ENCODE assay signal across 9 cellular contexts in the genomic region with DNA sequence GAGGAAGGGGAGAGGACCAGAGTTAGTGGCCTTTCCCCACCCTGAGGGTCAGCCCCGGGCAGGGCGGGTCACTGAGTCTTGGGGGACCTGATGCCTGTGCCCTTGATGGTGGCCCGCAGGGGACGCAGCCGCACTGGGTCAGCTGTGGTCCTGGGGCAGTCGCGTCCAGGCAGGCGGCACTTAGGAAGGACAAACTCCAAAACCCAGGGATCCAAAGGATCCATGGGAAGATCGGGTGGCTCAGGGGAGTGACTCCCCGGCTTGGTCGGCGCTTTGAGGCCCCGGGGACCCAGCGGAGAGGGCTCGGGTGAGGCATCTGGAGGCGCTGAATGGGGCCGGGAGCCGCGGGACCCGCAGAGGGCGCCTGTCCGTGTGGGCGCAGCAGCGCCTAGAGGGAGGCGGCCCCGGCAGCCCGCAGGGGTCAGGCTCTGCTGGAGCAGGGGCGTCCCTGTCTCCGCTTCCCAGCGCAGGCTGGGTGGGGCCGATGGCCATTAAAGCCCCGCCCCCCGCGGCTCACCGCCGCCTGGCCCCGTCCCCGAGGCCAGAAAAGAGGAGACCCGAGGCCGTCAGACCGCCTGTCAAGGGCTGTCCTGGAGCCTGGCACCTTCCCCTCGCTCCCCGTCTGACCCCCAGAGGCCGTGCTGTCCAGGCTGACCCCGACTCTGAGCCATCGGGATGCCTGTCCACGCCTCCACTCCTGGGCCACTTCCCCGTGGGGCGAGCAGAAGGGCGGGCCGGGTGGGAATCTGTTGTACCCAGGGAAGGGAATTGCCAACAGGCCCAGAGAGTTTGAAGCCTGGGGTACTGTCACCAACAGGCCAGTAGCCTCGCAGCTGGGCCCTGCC. TPM values are rescaled to one million over a fixed set of nuclear protein-coding genes. Genes with fewer than 3 reads are reported as not detected.
A peak's percentile ranks its signal among the peaks of the same experiment; 100 is the strongest.
DNase-seq lines count a peak whose midpoint lies in the region; ATAC-seq and TF ChIP-seq lines count a peak whose summit lies in the region.
"Had no signal": no experiment of that assay in that cellular context is flagged by ENCODE, and none has a peak within 500 bp of the region (broad histone marks: within the 10 kb centered on the region; RNA-seq: fewer than 3 reads in every experiment).

No MANE protein-coding gene starts in this region.

- peak in 1 of 4 donors; percentile 17 for TF ChIP-seq EP300 in sigmoid colon (IDR thresholded peaks at IDR 0.05)

- 20% methylated on average over 34 of the region's 52 CpGs for WGBS in hepatocyte (ENCODE audit: low lambda C conversion rate, missing lambda C conversion rate)
- WGBS in sigmoid colon, 2 donors: 6 to 19% methylated on average over 52 of the region's 52 CpGs

- H3K36me3 ChIP-seq in hepatocyte (replicated peaks; ENCODE audit: insufficient read depth, low read depth) (no peaks in the 10 kb centered on the region), sigmoid colon (no peaks in the 10 kb centered on the region)

- TF ChIP-seq CTCF in hepatocyte (IDR thresholded peaks at IDR 0.05; ENCODE audit: poor library complexity): peak; percentile 58
- TF ChIP-seq CTCF in sigmoid colon (IDR thresholded peaks at IDR 0.05): peak in 2 of 4 experiments; percentile 19 to 55

- no peak overlapping the region for H3K4me3 Mint-ChIP-seq in activated CD8-positive, alpha-beta memory T cell treated with anti-CD3 and anti-CD28 coated beads, Interleukin-2, amount 10 ng/mL, durations not matched to agents 7 days and 5 days

- H3K4me2 ChIP-seq in hepatocyte: peak overlapping the region; percentile 84

- H3K27me3 ChIP-seq in hepatocyte (no peaks in the 10 kb centered on the region), sigmoid colon (no peaks in the 10 kb centered on the region)

- H3K9me3 ChIP-seq in hepatocyte (ENCODE audit: low read depth) (no peaks in the 10 kb centered on the region), sigmoid colon (no peaks in the 10 kb centered on the region)

- H3K79me2 ChIP-seq in hepatocyte: no peaks in the 10 kb centered on the region

- H2AFZ ChIP-seq in hepatocyte: peak overlapping the region; percentile 71

- no peaks in the 10 kb centered on the region for H3K36me3 Mint-ChIP-seq in activated CD8-positive, alpha-beta memory T cell treated with anti-CD3 and anti-CD28 coated beads, Interleukin-2, amount 10 ng/mL, durations not matched to agents 7 days and 5 days
- no peaks in the 10 kb centered on the region for H3K36me3 Mint-ChIP-seq in activated naive CD4-positive, alpha-beta T cell treated with anti-CD3 and anti-CD28 coated beads, Interleukin-2, amount 50 U/mL, for 72 hours

- intact Hi-C loops in sigmoid colon (cut with DNase I): loop anchor here (2.0 kb wide), 1 partner anchor 52 kb away; no protein-coding TSS in a partner anchor

- peaks cover 10% of the 10 kb centered on the region for H3K27me3 Mint-ChIP-seq in activated CD8-positive, alpha-beta memory T cell treated with anti-CD3 and anti-CD28 coated beads, Interleukin-2, amount 10 ng/mL, durations not matched to agents 7 days and 5 days

- H3K9me3 Mint-ChIP-seq in activated CD8-positive, alpha-beta memory T cell treated with anti-CD3 and anti-CD28 coated beads, Interleukin-2, amount 10 ng/mL, durations not matched to agents 7 days and 5 days (ENCODE audit: low read depth): no peaks in the 10 kb centered on the region
- H3K9me3 Mint-ChIP-seq in activated naive CD4-positive, alpha-beta T cell treated with anti-CD3 and anti-CD28 coated beads, Interleukin-2, amount 50 U/mL, for 72 hours: no peaks in the 10 kb centered on the region

- H3K4me3 ChIP-seq in hepatocyte: no peak overlapping the region
- peak overlapping the region; percentile 10 to 39 (median 23) for H3K4me3 ChIP-seq in sigmoid colon

- peaks cover 1% of the 10 kb centered on the region for H3K4me1 Mint-ChIP-seq in activated CD8-positive, alpha-beta memory T cell treated with anti-CD3 and anti-CD28 coated beads, Interleukin-2, amount 10 ng/mL, durations not matched to agents 7 days and 5 days

- H3K9me2 ChIP-seq in hepatocyte (replicated peaks; ENCODE audit: insufficient read depth): no peaks in the 10 kb centered on the region

- H4K20me1 ChIP-seq in hepatocyte (ENCODE audit: insufficient read depth, poor library complexity, severe bottlenecking): no peaks in the 10 kb centered on the region

- CTCF ChIA-PET in activated CD8-positive, alpha-beta memory T cell treated with anti-CD3 and anti-CD28 coated beads, Interleukin-2, amount 10 ng/mL, durations not matched to agents 7 days and 5 days (lab: Charles Lee): no interaction called here

- ATAC-seq in activated CD8-positive, alpha-beta memory T cell treated with anti-CD3 and anti-CD28 coated beads, Interleukin-2, amount 10 ng/mL, durations not matched to agents 7 days and 5 days: peak; percentile 85
- peak; percentile 62 to 89 for ATAC-seq in activated naive CD4-positive, alpha-beta T cell treated with anti-CD3 and anti-CD28 coated beads, Interleukin-2, amount 50 U/mL, for 72 hours
- ATAC-seq in HG02759 (IDR thresholded peaks at IDR 0.05; ENCODE audit: unreplicated experiment): no peak
- ATAC-seq in HG02623 (IDR thresholded peaks at IDR 0.05; ENCODE audit: unreplicated experiment): no peak
- ATAC-seq in GM21390 (IDR thresholded peaks at IDR 0.05; ENCODE audit: unreplicated experiment): no peak

- H3K27ac Mint-ChIP-seq in activated CD8-positive, alpha-beta memory T cell treated with anti-CD3 and anti-CD28 coated beads, Interleukin-2, amount 10 ng/mL, durations not matched to agents 7 days and 5 days: no peak overlapping the region
- H3K27ac Mint-ChIP-seq in activated naive CD4-positive, alpha-beta T cell treated with anti-CD3 and anti-CD28 coated beads, Interleukin-2, amount 50 U/mL, for 72 hours: no peak overlapping the region

- H3K4me1 ChIP-seq in hepatocyte (ENCODE audit: insufficient read depth): peaks cover 17% of the 10 kb centered on the region
- peaks cover 0 to 54% (median 50%) of the 10 kb centered on the region in 4 donors for H3K4me1 ChIP-seq in sigmoid colon

- DNase-seq in activated CD8-positive, alpha-beta memory T cell treated with anti-CD3 and anti-CD28 coated beads, Interleukin-2, amount 10 ng/mL, durations not matched to agents 7 days and 5 days: no peak
- no peak for DNase-seq in activated CD8-positive, alpha-beta memory T cell treated with anti-CD3 and anti-CD28 coated beads for 24 hours
- peak in 1 of 2 donors; percentile 35 for DNase-seq in activated naive CD4-positive, alpha-beta T cell treated with anti-CD3 and anti-CD28 coated beads, Interleukin-2, amount 50 U/mL, for 72 hours (ENCODE audit: low spot score in 2 of 2)
- DNase-seq in hepatocyte (ENCODE audit: low spot score) (peak; percentile 84), sigmoid colon (peak; percentile 89)

- no peak for TF ChIP-seq POLR2A in sigmoid colon (IDR thresholded peaks at IDR 0.05)

- H3K27ac ChIP-seq in hepatocyte (no peak overlapping the region), sigmoid colon (peak overlapping the region; percentile 82 to 93 (median 90))

RNA-seq across cellular contexts. Expression of a gene that starts 17.4 kb away (rescaled TPM):
- not detected for total RNA-seq in activated CD8-positive, alpha-beta memory T cell treated with anti-CD3 and anti-CD28 coated beads, Interleukin-2, amount 10 ng/mL, durations not matched to agents 7 days and 5 days
- total RNA-seq in activated naive CD4-positive, alpha-beta T cell treated with anti-CD3 and anti-CD28 coated beads, Interleukin-2, amount 50 U/mL, for 72 hours: not detected
- total RNA-seq in hepatocyte (16.6 and 20.4 TPM in 2 replicates), sigmoid colon (10 to 100 TPM in 2 of 4 donors, 1 to 10 TPM in 2; 1.6 to 36.7 (median 8.1) TPM)
- polyA plus RNA-seq in hepatocyte (28.7 and 37.3 TPM in 2 replicates), sigmoid colon (100 to 1,000 TPM in 1 of 3 donors, 10 to 100 TPM in 2; 30.6 to 120 (median 71.3) TPM)
- total RNA-seq: Daoy had no signal

RNA-seq across cellular contexts. Expression of a gene that starts 18.8 kb away (rescaled TPM):
- 10 to 100 TPM; 61.7 to 77.6 TPM for total RNA-seq in activated CD8-positive, alpha-beta memory T cell treated with anti-CD3 and anti-CD28 coated beads, Interleukin-2, amount 10 ng/mL, durations not matched to agents 7 days and 5 days
- 10 to 100 TPM; 70.7 to 83.2 TPM for total RNA-seq in activated naive CD4-positive, alpha-beta T cell treated with anti-CD3 and anti-CD28 coated beads, Interleukin-2, amount 50 U/mL, for 72 hours
- total RNA-seq in hepatocyte: 37.4 and 38.7 TPM in 2 replicates
- 74.7 and 82.3 TPM in 2 replicates for polyA plus RNA-seq in hepatocyte
- 10 to 100 TPM; 42.6 to 54.7 (median 47.6) TPM for total RNA-seq in sigmoid colon
- 10 to 100 TPM; 22.0 to 37.1 (median 23.4) TPM for polyA plus RNA-seq in sigmoid colon

RNA-seq across cellular contexts. Expression of a gene that starts 27.8 kb away (rescaled TPM):
- total RNA-seq in activated CD8-positive, alpha-beta memory T cell treated with anti-CD3 and anti-CD28 coated beads, Interleukin-2, amount 10 ng/mL, durations not matched to agents 7 days and 5 days: 10 to 100 TPM; 27.9 to 44.0 TPM
- total RNA-seq in activated naive CD4-positive, alpha-beta T cell treated with anti-CD3 and anti-CD28 coated beads, Interleukin-2, amount 50 U/mL, for 72 hours: 10 to 100 TPM in 1 of 2 donors, 1 to 10 TPM in 1; 7.5 to 34.4 TPM
- 61.4 and 73.8 TPM in 2 replicates for total RNA-seq in hepatocyte
- 70.2 and 83.5 TPM in 2 replicates for polyA plus RNA-seq in hepatocyte
- total RNA-seq in sigmoid colon: 10 to 100 TPM; 33.7 to 55.1 (median 45.9) TPM
- 10 to 100 TPM; 24.7 to 44.4 (median 33.0) TPM for polyA plus RNA-seq in sigmoid colon

RNA-seq across cellular contexts. Expression of a gene that starts 40.0 kb away (rescaled TPM):
- 1 to 10 TPM in 1 of 2 experiments, under 1 TPM in 1; 0.68 to 1.9 TPM for total RNA-seq in activated CD8-positive, alpha-beta memory T cell treated with anti-CD3 and anti-CD28 coated beads, Interleukin-2, amount 10 ng/mL, durations not matched to agents 7 days and 5 days
- total RNA-seq in activated naive CD4-positive, alpha-beta T cell treated with anti-CD3 and anti-CD28 coated beads, Interleukin-2, amount 50 U/mL, for 72 hours: 1 to 10 TPM in 1 of 2 donors, under 1 TPM in 1; 0.61 to 1.4 TPM
- total RNA-seq in hepatocyte (9.1 and 10.2 TPM in 2 replicates), sigmoid colon (1 to 10 TPM in 2 of 4 donors, under 1 TPM in 2; 0.68 to 2.5 (median 1.3) TPM)
- polyA plus RNA-seq in hepatocyte (6.3 and 6.8 TPM in 2 replicates), sigmoid colon (10 to 100 TPM; 11.4 to 46.3 (median 12.7) TPM)

RNA-seq across cellular contexts. Expression of a gene that starts 52.6 kb away (rescaled TPM):
- 10 to 100 TPM; 40.4 to 77.5 TPM for total RNA-seq in activated CD8-positive, alpha-beta memory T cell treated with anti-CD3 and anti-CD28 coated beads, Interleukin-2, amount 10 ng/mL, durations not matched to agents 7 days and 5 days
- 100 to 1,000 TPM in 1 of 2 donors, 10 to 100 TPM in 1; 78.1 to 121 TPM for total RNA-seq in activated naive CD4-positive, alpha-beta T cell treated with anti-CD3 and anti-CD28 coated beads, Interleukin-2, amount 50 U/mL, for 72 hours
- total RNA-seq in hepatocyte: 20.5 and 21.5 TPM in 2 replicates
- 27.4 and 52.2 TPM in 2 replicates for polyA plus RNA-seq in hepatocyte
- total RNA-seq in sigmoid colon: 100 to 1,000 TPM in 1 of 4 donors, 10 to 100 TPM in 3; 32.9 to 117 (median 45.1) TPM
- 10 to 100 TPM in 1 of 3 donors, 1 to 10 TPM in 2; 4.4 to 46.4 (median 9.0) TPM for polyA plus RNA-seq in sigmoid colon

Comparison
In these comparisons a context has a peak if more than half of its experiments do, and no peak if none do; other contexts are left out.
1. ATAC-seq: peak in activated CD8-positive, alpha-beta memory T cell treated with anti-CD3 and anti-CD28 coated beads, Interleukin-2, amount 10 ng/mL, durations not matched to agents 7 days and 5 days (single experiment) and activated naive CD4-positive, alpha-beta T cell treated with anti-CD3 and anti-CD28 coated beads, Interleukin-2, amount 50 U/mL, for 72 hours (2 of 2); none in HG02759 (single experiment), HG02623 (single experiment) and GM21390 (single experiment).
2. DNase-seq: peak in hepatocyte (single experiment) and sigmoid colon (single experiment); none in activated CD8-positive, alpha-beta memory T cell treated with anti-CD3 and anti-CD28 coated beads, Interleukin-2, amount 10 ng/mL, durations not matched to agents 7 days and 5 days (single experiment) and activated CD8-positive, alpha-beta memory T cell treated with anti-CD3 and anti-CD28 coated beads for 24 hours (single experiment).